26 cellular contexts compared by ENCODE assay signal in genomic region chr2:217987391-217987790, GRCh38. TPM values are rescaled to one million over a fixed set of nuclear protein-coding genes. Genes with fewer than 3 reads are reported as not detected.
A peak's percentile ranks its signal among the peaks of the same experiment; 100 is the strongest.
DNase-seq lines count a peak whose midpoint lies in the region; ATAC-seq and TF ChIP-seq lines count a peak whose summit lies in the region.
"Had no signal": no experiment of that assay in that cellular context is flagged by ENCODE, and none has a peak within 500 bp of the region (broad histone marks: within the 10 kb centered on the region; RNA-seq: fewer than 3 reads in every experiment).

No MANE protein-coding gene starts in this region.

- no peak for TF ChIP-seq CTCF in gastroesophageal sphincter (IDR thresholded peaks at IDR 0.05)
- TF ChIP-seq CTCF in upper lobe of right lung (IDR thresholded peaks at IDR 0.05) = no peak

- intact Hi-C loops in cardiac septum (cut with DNase I) = loop anchor here (5.0 kb wide), 1 partner anchor 85 kb away; no protein-coding TSS in a partner anchor
- intact Hi-C loops in left ventricle myocardium superior (cut with micrococcal nuclease) = loop anchor here (10.0 kb wide), 1 partner anchor 103 kb away; no protein-coding TSS in a partner anchor
- intact Hi-C loops in posterior vena cava (cut with DNase I) = loop anchor here in 1 of 2 donors (5.0 kb wide), 1 partner anchor 195 kb away; no protein-coding TSS in a partner anchor
- intact Hi-C loops in upper lobe of right lung (cut with DNase I) = loop anchor here (5.0 to 10.0 kb wide), 2 partner anchors 53 to 200 kb away; no protein-coding TSS in a partner anchor

- no peak overlapping the region for H3K4me3 ChIP-seq in gastroesophageal sphincter
- H3K4me3 ChIP-seq in upper lobe of right lung = no peak overlapping the region
- H3K4me3 ChIP-seq: hepatocyte, prostate gland, smooth muscle cell, tibial nerve had no signal

- H3K27ac ChIP-seq in gastroesophageal sphincter (peak overlapping the region in 3 of 4 donors; percentile 66 to 76 (median 75)), upper lobe of right lung (peak overlapping the region; percentile 37)

- WGBS in gastroesophageal sphincter (ENCODE audit: low coverage in 1 of 2), 2 donors = 100% methylated on average over 3 of the region's 4 CpGs; no CpG with 5 or more reads in 1 of the 2 donors

- H3K36me3 ChIP-seq in gastroesophageal sphincter (no peaks in the 10 kb centered on the region), upper lobe of right lung (no peaks in the 10 kb centered on the region)
- H3K36me3 ChIP-seq: prostate gland, tibial nerve had no signal

- H3K27me3 ChIP-seq in gastroesophageal sphincter (no peaks in the 10 kb centered on the region), upper lobe of right lung (no peaks in the 10 kb centered on the region)
- H3K27me3 ChIP-seq: hepatocyte, tibial nerve had no signal

- H3K4me1 ChIP-seq in gastroesophageal sphincter (peaks cover 0 to 33% (median 19%) of the 10 kb centered on the region in 3 donors), upper lobe of right lung (peaks cover 22% of the 10 kb centered on the region)

- ATAC-seq in left ventricle myocardium superior (no peak), gastroesophageal sphincter (no peak), upper lobe of right lung (no peak), GM21515 (IDR thresholded peaks at IDR 0.05; ENCODE audit: unreplicated experiment) (no peak), HG02981 (IDR thresholded peaks at IDR 0.05; ENCODE audit: unreplicated experiment) (no peak), HG03039 (IDR thresholded peaks at IDR 0.05; ENCODE audit: unreplicated experiment) (no peak)
- ATAC-seq: activated CD8-positive, alpha-beta T cell treated with anti-CD3 and anti-CD28 coated beads for 36 hours; stimulated activated effector memory CD8-positive, alpha-beta T cell treated with anti-CD3 and anti-CD28 coated beads, Interleukin-12 subunit alpha, Interleukin-12 subunit beta, amount 100 ng/mL, for 72 hours had no signal

- TF ChIP-seq EP300 in gastroesophageal sphincter (IDR thresholded peaks at IDR 0.05) = no peak

- TF ChIP-seq POLR2A in gastroesophageal sphincter (IDR thresholded peaks at IDR 0.05) = no peak

- no peaks in the 10 kb centered on the region for H3K9me3 ChIP-seq in gastroesophageal sphincter
- no peaks in the 10 kb centered on the region for H3K9me3 ChIP-seq in upper lobe of right lung
- H3K9me3 ChIP-seq: prostate gland, tibial nerve had no signal

- DNase-seq in cardiac septum (ENCODE audit: low spot score) = peak; percentile 75
- no peak for DNase-seq in left ventricle myocardium superior
- DNase-seq in posterior vena cava (ENCODE audit: low spot score) = peak; percentile 51
- peak; percentile 55 for DNase-seq in upper lobe of right lung
- DNase-seq: 8988T; activated CD4-positive, alpha-beta T cell treated with anti-CD3 and anti-CD28 coated beads for 1 hour; activated CD8-positive, alpha-beta T cell treated with anti-CD3 and anti-CD28 coated beads for 36 hours; activated naive CD8-positive, alpha-beta T cell treated with anti-CD3 and anti-CD28 coated beads for 36 hours; CD4-positive, alpha-beta T cell; effector CD4-positive, alpha-beta T cell; EL; immature natural killer cell; NCI-H2081 treated with DMSO at 0.1 percent for 48 hours; NCI-H82; SHP77 treated with DMSO at 0.1 percent for 48 hours; SW 1271 had no signal

RNA-seq across cellular contexts. Expression of gene TNS1, which starts 15.4 kb away (rescaled TPM):
- 870 TPM for total RNA-seq in cardiac septum
- 783 TPM for total RNA-seq in left ventricle myocardium superior
- 1,000 to 10,000 TPM in 3 of 4 donors, 100 to 1,000 TPM in 1; 825 to 2,193 (median 1,462) TPM for total RNA-seq in gastroesophageal sphincter
- 1,000 to 10,000 TPM; 1,255 to 1,508 TPM for total RNA-seq in posterior vena cava
- 669 TPM for total RNA-seq in upper lobe of right lung
- total RNA-seq: OCI-LY7 had no signal
